1 cellular context compared by ENCODE assay signal in the genomic region with DNA sequence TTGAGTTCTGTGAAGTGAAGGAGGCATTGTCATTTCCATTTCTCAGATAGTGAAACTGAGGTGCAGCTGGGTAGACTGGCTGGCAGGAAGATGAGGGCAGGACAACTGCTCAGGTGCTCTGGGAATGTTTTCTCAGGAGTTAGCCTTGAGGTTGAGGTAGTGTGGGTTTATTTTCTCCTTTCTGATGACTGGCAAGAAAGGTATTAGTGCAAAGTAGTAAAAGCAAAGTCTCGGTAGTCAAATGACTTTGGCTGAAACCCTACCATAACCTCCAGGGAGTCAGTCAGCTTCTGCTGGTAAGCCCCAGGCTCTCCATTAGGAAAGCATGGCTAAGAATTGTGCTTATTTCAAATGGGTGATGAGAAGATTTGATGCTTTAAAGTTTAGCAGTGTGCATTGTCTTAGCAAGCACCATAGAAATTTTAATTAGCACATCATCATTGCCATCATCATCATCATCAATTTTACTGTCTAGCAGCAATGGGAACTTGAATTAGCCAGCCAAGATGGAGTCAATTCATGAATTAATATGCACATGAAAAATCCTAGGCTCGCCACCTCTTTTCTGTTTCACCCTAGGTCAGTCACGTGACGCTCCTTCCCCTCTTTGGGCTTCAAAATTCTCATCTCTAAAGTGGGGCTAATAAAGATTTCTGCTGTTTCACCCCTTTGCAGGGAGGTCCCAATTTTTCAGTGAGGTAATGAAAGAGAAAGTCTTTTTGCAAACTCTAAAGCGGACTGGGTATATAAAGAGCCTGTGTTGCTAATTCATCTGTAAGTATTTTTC.
TF ChIP-seq lines count a peak whose summit lies in the region.

No MANE protein-coding gene starts in this region.

TF ChIP-seq in HepG2, 621 proteins besides CTCF, POLR2A, EP300 and RAD21 (continued from another document):
- TF ChIP-seq KAT2B (IDR thresholded peaks at IDR 0.05; ENCODE audit: borderline replicate concordance, low read depth, low read length) (no peak), HNF4A (CRISPR knock-in tag; IDR thresholded peaks at IDR 0.05) (no peak)
- TF ChIP-seq, protein P1, sequence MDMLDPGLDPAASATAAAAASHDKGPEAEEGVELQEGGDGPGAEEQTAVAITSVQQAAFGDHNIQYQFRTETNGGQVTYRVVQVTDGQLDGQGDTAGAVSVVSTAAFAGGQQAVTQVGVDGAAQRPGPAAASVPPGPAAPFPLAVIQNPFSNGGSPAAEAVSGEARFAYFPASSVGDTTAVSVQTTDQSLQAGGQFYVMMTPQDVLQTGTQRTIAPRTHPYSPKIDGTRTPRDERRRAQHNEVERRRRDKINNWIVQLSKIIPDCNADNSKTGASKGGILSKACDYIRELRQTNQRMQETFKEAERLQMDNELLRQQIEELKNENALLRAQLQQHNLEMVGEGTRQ (IDR thresholded peaks at IDR 0.05; ENCODE audit: low read depth, low read length), result 0 out of 2 replicates have a peak, but pooled peaks have one; percentile 14
- TF ChIP-seq, protein P1 (CRISPR knock-in tag; IDR thresholded peaks at IDR 0.05; ENCODE audit: borderline replicate concordance), result no peak
- TF ChIP-seq, protein P2, sequence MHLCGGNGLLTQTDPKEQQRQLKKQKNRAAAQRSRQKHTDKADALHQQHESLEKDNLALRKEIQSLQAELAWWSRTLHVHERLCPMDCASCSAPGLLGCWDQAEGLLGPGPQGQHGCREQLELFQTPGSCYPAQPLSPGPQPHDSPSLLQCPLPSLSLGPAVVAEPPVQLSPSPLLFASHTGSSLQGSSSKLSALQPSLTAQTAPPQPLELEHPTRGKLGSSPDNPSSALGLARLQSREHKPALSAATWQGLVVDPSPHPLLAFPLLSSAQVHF (CRISPR knock-in tag; IDR thresholded peaks at IDR 0.05), result no peak
